29 cellular contexts compared by ENCODE assay signal in the genomic region with DNA sequence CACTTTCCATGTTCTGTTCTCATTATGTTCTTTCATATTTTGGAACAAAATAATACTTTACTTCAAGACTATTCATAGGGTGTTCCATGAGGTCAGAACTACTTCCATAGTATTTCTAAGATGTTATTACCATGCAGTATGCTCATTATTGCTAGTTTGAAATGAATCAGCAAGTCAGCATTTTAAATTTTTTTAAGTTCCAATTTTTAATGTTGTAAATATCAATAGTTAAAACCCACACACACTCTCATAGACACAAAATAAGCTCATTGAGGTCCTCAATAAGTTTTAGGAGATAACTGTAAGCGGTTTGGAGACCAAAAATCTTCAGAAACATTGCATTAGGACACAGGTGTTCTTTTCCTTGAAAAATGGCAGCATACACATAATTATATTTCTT.
"Had no signal": no experiment of that assay in that cellular context is flagged by ENCODE, and none has a peak within 500 bp of the region (broad histone marks: within the 10 kb centered on the region; RNA-seq: fewer than 3 reads in every experiment).

No MANE protein-coding gene starts in this region.

- H3K4me3 ChIP-seq: ascending aorta, cardiac muscle cell had no signal

- ATAC-seq: activated CD8-positive, alpha-beta T cell treated with anti-CD3 and anti-CD28 coated beads for 36 hours; activated naive CD8-positive, alpha-beta T cell treated with anti-CD3 and anti-CD28 coated beads, Interleukin-2, amount 50 U/mL, for 24 hours had no signal

- H3K27me3 ChIP-seq: ascending aorta, cardiac muscle cell had no signal

- H3K27ac ChIP-seq: ascending aorta, cardiac muscle cell, VCaP had no signal

- H3K36me3 ChIP-seq: ascending aorta, cardiac muscle cell had no signal

- DNase-seq: activated B cell treated with CpG ODN at 0.5 μM for 24 hours; activated CD4-positive, alpha-beta memory T cell treated with anti-CD3 and anti-CD28 coated beads for 36 hours; activated CD4-positive, alpha-beta T cell treated with anti-CD3 and anti-CD28 coated beads for 4 hours; activated CD4-positive, alpha-beta T cell treated with anti-CD3 and anti-CD28 coated beads, Interleukin-2, amount 10 ng/mL, durations not matched to agents 24 days and 14 days; activated CD4-positive, alpha-beta T cell treated with anti-CD3 and anti-CD28 coated beads, Interleukin-2, amount 50 U/mL, for 1 hour; activated CD4-positive, alpha-beta T cell treated with anti-CD3 and anti-CD28 coated beads, Interleukin-2, amount 50 U/mL, for 4 hours; activated CD4-positive, CD25-positive, alpha-beta regulatory T cell treated with anti-CD3 and anti-CD28 coated beads, Interleukin-2, amount 50 U/mL, for 72 hours; activated CD8-positive, alpha-beta memory T cell treated with anti-CD3 and anti-CD28 coated beads, Interleukin-2, amount 50 U/mL, for 4 hours; activated CD8-positive, alpha-beta T cell treated with anti-CD3 and anti-CD28 coated beads for 36 hours; activated effector memory CD4-positive, alpha-beta T cell treated with Interleukin-2 at 50 U/mL for 16 hours; activated gamma-delta T cell; activated naive CD4-positive, alpha-beta T cell treated with anti-CD3 and anti-CD28 coated beads, Interleukin-2, amount 10 ng/mL, durations not matched to agents 7 days and 5 days; activated naive CD4-positive, alpha-beta T cell treated with Interleukin-2 at 50 U/mL for 16 hours; activated naive CD8-positive, alpha-beta T cell treated with anti-CD3 and anti-CD28 coated beads, Interleukin-2, amount 10 ng/mL, durations not matched to agents 7 days and 5 days; activated naive CD8-positive, alpha-beta T cell treated with anti-CD3 and anti-CD28 coated beads, Interleukin-2, amount 50 U/mL, for 24 hours; activated T-cell treated with anti-CD3 and anti-CD28 coated beads for 4 hours; activated T-cell treated with anti-CD3 and anti-CD28 coated beads, Interleukin-2, amount 50 U/mL, for 1 hour; activated T-cell treated with anti-CD3 and anti-CD28 coated beads, Interleukin-2, amount 50 U/mL, for 48 hours; amygdala; anterior cingulate cortex; caudate nucleus; cerebellar nuclear complex; T-helper 2 cell; T-helper 9 cell had no signal

- H3K4me1 ChIP-seq: ascending aorta had no signal

- FAIRE-seq: bronchial epithelial cell, TTC549 had no signal
